In genomic region chr20:543369-544152, GRCh38 we compare ENCODE assay signal across 8 cellular contexts. TPM values are rescaled to one million over a fixed set of nuclear protein-coding genes. Genes with fewer than 3 reads are reported as not detected.
DNase-seq lines count a peak whose midpoint lies in the region; ATAC-seq and TF ChIP-seq lines count a peak whose summit lies in the region.

CSNK2A1 (minus strand) TSS chr20:543790; CDS start chr20:508551, 35,239 bp downstream.

- peak; percentile 99 for ATAC-seq in gastroesophageal sphincter

- H3K4me3 Mint-ChIP-seq in HFFc6, result peak within 1 kb of the TSS; percentile 91
- H3K4me3 Mint-ChIP-seq in activated naive CD4-positive, alpha-beta T cell treated with anti-CD3 and anti-CD28 coated beads, Interleukin-2, amount 10 ng/mL, durations not matched to agents 7 days and 5 days, result peak within 1 kb of the TSS; percentile 93

- peak within 1 kb of the TSS; percentile 98 for H3K27ac ChIP-seq in SK-N-MC
- H3K27ac ChIP-seq in gastroesophageal sphincter, result peak within 1 kb of the TSS; percentile 88 to 94 (median 90)
- H3K27ac ChIP-seq in neutrophil, result peak within 1 kb of the TSS; percentile 89
- peak within 1 kb of the TSS; percentile 89 for H3K27ac ChIP-seq in substantia nigra (ENCODE audit: low read depth, low read length, poor library complexity, severe bottlenecking)

- peak within 1 kb of the TSS; percentile 99 for H3K9ac ChIP-seq in SK-N-MC (ENCODE audit: insufficient read length)

- peaks cover 50% of the 10 kb centered on the region for H3K4me1 Mint-ChIP-seq in HFFc6 (ENCODE audit: low read depth)
- H3K4me1 Mint-ChIP-seq in activated naive CD4-positive, alpha-beta T cell treated with anti-CD3 and anti-CD28 coated beads, Interleukin-2, amount 10 ng/mL, durations not matched to agents 7 days and 5 days, result peaks cover 52% of the 10 kb centered on the region

- TF ChIP-seq POLR2A in NB4 (IDR thresholded peaks at IDR 0.05; ENCODE audit: extremely low read depth, insufficient read length), result peak; percentile 94
- peak; percentile 52 to 66 for TF ChIP-seq POLR2A in gastroesophageal sphincter (IDR thresholded peaks at IDR 0.05)

- peaks cover 39% of the 10 kb centered on the region for H3K36me3 ChIP-seq in SK-N-MC (ENCODE audit: insufficient read depth, low read length)
- H3K36me3 ChIP-seq in gastroesophageal sphincter, result no peaks in the 10 kb centered on the region
- H3K36me3 ChIP-seq in neutrophil, result no peaks in the 10 kb centered on the region

- no peaks in the 10 kb centered on the region for H3K27me3 ChIP-seq in gastroesophageal sphincter
- peaks cover 27% of the 10 kb centered on the region for H3K27me3 ChIP-seq in neutrophil

- peaks cover 29% of the 10 kb centered on the region for H3K9me3 Mint-ChIP-seq in HFFc6
- H3K9me3 Mint-ChIP-seq in activated naive CD4-positive, alpha-beta T cell treated with anti-CD3 and anti-CD28 coated beads, Interleukin-2, amount 10 ng/mL, durations not matched to agents 7 days and 5 days, result peaks cover 25% of the 10 kb centered on the region

- peaks cover 39% of the 10 kb centered on the region for H3K36me3 Mint-ChIP-seq in HFFc6 (ENCODE audit: low read depth)
- peaks cover 46% of the 10 kb centered on the region for H3K36me3 Mint-ChIP-seq in activated naive CD4-positive, alpha-beta T cell treated with anti-CD3 and anti-CD28 coated beads, Interleukin-2, amount 10 ng/mL, durations not matched to agents 7 days and 5 days

- H3K4me1 ChIP-seq in gastroesophageal sphincter (peaks cover 0 to 44% (median 12%) of the 10 kb centered on the region in 3 donors), neutrophil (ENCODE audit: control insufficient read depth in 1 of 2, insufficient read depth in 1 of 2, low read depth in 1 of 2, low read length in 1 of 2) (peaks cover 23 to 24% of the 10 kb centered on the region in 2 experiments)

- peak within 1 kb of the TSS; percentile 98 for H3K27ac Mint-ChIP-seq in HFFc6
- peak within 1 kb of the TSS; percentile 96 for H3K27ac Mint-ChIP-seq in activated naive CD4-positive, alpha-beta T cell treated with anti-CD3 and anti-CD28 coated beads, Interleukin-2, amount 10 ng/mL, durations not matched to agents 7 days and 5 days

- H3K27me3 Mint-ChIP-seq in HFFc6 (ENCODE audit: insufficient read depth), result peaks cover 7% of the 10 kb centered on the region; the same call in 1 of the 2 replicates
- peaks cover 16% of the 10 kb centered on the region for H3K27me3 Mint-ChIP-seq in activated naive CD4-positive, alpha-beta T cell treated with anti-CD3 and anti-CD28 coated beads, Interleukin-2, amount 10 ng/mL, durations not matched to agents 7 days and 5 days

- H3K4me3 ChIP-seq in NB4 (ENCODE audit: low read depth, low read length), result peak within 1 kb of the TSS; percentile 91
- peak within 1 kb of the TSS; percentile 96 for H3K4me3 ChIP-seq in SK-N-MC
- peak within 1 kb of the TSS; percentile 93 to 98 for H3K4me3 ChIP-seq in gastroesophageal sphincter
- H3K4me3 ChIP-seq in neutrophil (ENCODE audit: low read depth in 1 of 2, low read length in 1 of 2), result peak within 1 kb of the TSS; percentile 84 to 88

- CTCF ChIA-PET in activated naive CD4-positive, alpha-beta T cell treated with anti-CD3 and anti-CD28 coated beads, Interleukin-2, amount 10 ng/mL, durations not matched to agents 7 days and 5 days (lab: Charles Lee), result interaction anchor here (0.8 kb wide), 1 partner anchor 17 kb away, joined by 3 read pairs; no protein-coding TSS in a partner anchor

- WGBS in gastroesophageal sphincter (ENCODE audit: low coverage in 1 of 2), 2 donors, result 0 to 1% methylated on average over 4 to 10 of the region's 44 CpGs

- DNase-seq in GM04503 (ENCODE audit: low read depth) (peak; percentile 73), HFFc6 (peak; percentile 90), NB4 (ENCODE audit: low read depth) (peak; percentile 97), SK-N-MC (ENCODE audit: low read depth, low spot score) (peak; percentile 88), substantia nigra (lab: John Stamatoyannopoulos, UW) (peak; percentile 63 to 98 (median 91))
- peak; percentile 96 for DNase-seq in activated naive CD4-positive, alpha-beta T cell treated with anti-CD3 and anti-CD28 coated beads, Interleukin-2, amount 10 ng/mL, durations not matched to agents 7 days and 5 days

- H3K9me3 ChIP-seq in SK-N-MC (ENCODE audit: low read depth, low read length), result peaks cover 30% of the 10 kb centered on the region
- peaks cover 0 to 5% (median 0%) of the 10 kb centered on the region in 3 donors for H3K9me3 ChIP-seq in gastroesophageal sphincter
- no peaks in the 10 kb centered on the region for H3K9me3 ChIP-seq in neutrophil

- TF ChIP-seq CTCF in HFFc6 (IDR thresholded peaks at IDR 0.05), result no peak
- no peak for TF ChIP-seq CTCF in NB4 (IDR thresholded peaks at IDR 0.05; ENCODE audit: low read depth, low read length)
- TF ChIP-seq CTCF in gastroesophageal sphincter (IDR thresholded peaks at IDR 0.05), result no peak
- peak; percentile 36 for TF ChIP-seq CTCF in neutrophil (IDR thresholded peaks at IDR 0.05)

- TF ChIP-seq EP300 in gastroesophageal sphincter (IDR thresholded peaks at IDR 0.05), result no peak

RNA-seq across cellular contexts. Expression of gene CSNK2A1, which starts in this region (rescaled TPM):
- total RNA-seq in HFFc6 (2021; fragmentation: NEBNext Ultra II Directional; extraction: Animal tissue kit (Norgen Biotek cat#: 25700)), result 100 to 1,000 TPM; 124 to 150 (median 135) TPM
- total RNA-seq in gastroesophageal sphincter, result 100 to 1,000 TPM in 2 of 4 donors, 10 to 100 TPM in 2; 69.1 to 109 (median 92.2) TPM

Comparison
In these comparisons a context has a peak if more than half of its experiments do, and no peak if none do; other contexts are left out.
1. Peak in every context shown above with its lines: DNase-seq, ATAC-seq, H3K4me3 ChIP-seq and H3K27ac ChIP-seq.